Comparison of ENCODE assay signal across 19 cellular contexts in genomic region chr1:190847166-190847565, GRCh38.
DNase-seq lines count a peak whose midpoint lies in the region; ATAC-seq, FAIRE-seq and TF ChIP-seq lines count a peak whose summit lies in the region.
"Had no signal": no experiment of that assay in that cellular context is flagged by ENCODE, and none has a peak within 500 bp of the region (broad histone marks: within the 10 kb centered on the region; RNA-seq: fewer than 3 reads in every experiment).

No MANE protein-coding gene starts in this region.

- no peaks in the 10 kb centered on the region for H3K9me1 ChIP-seq in K562 (ENCODE audit: control insufficient read depth, insufficient read depth, low read length)

- CTCF ChIA-PET in K562 (lab: Yijun Ruan, JAX; ENCODE audit: low intra/inter-chr PET ratio) = no interaction called here

- H3K36me3 ChIP-seq in OCI-LY3 (replicated peaks; ENCODE audit: low read depth, low read length) (no peaks in the 10 kb centered on the region), K562 (ENCODE audit: control insufficient read depth, insufficient read depth, low read length) (no peaks in the 10 kb centered on the region)

- DNase-seq in D721Med (ENCODE audit: insufficient read length, low spot score) (no peak), K562 (ENCODE audit: extremely low read depth in 1 of 4, low spot score in 3 of 4) (no peak), mesothelial cell of epicardium (ENCODE audit: low spot score in 2 of 2, unreplicated experiment in 2 of 2) (no peak)
- DNase-seq: ACHN, DMS 273 treated with DMSO at 0.1 percent for 48 hours, DND-41, NCI-H1105 treated with DMSO at 0.1 percent for 48 hours, NCI-H1694, NCI-H2081 treated with DMSO at 0.1 percent for 48 hours, NCI-H446 treated with DMSO at 0.1 percent for 48 hours, NCI-H69 had no signal

- TF ChIP-seq CTCF in D721Med (IDR thresholded peaks at IDR 0.05; ENCODE audit: insufficient read depth, missing control alignments) = no peak
- no peak for TF ChIP-seq CTCF in OCI-LY3 (IDR thresholded peaks at IDR 0.05; ENCODE audit: low read depth, low read length)
- no peak for TF ChIP-seq CTCF in K562 (IDR thresholded peaks at IDR 0.05 in 2 of 3, conservative IDR thresholded peaks at IDR 0.05 in 1 of 3; ENCODE audit: insufficient read depth in 2 of 3, low read depth in 1 of 3, low read length in 3 of 3)
- TF ChIP-seq CTCF in mesothelial cell of epicardium (IDR thresholded peaks at IDR 0.05; ENCODE audit: unreplicated experiment) = no peak

- 2% methylated on average over 3 of the region's 4 CpGs for WGBS in K562 (ENCODE audit: insufficient coverage, low coverage, missing lambda C conversion rate)

- in situ Hi-C loops in K562 (cut with MboI) = no loop called here

- H3K27ac ChIP-seq in OCI-LY3 (ENCODE audit: low read length) = peak overlapping the region; percentile 23; the same call in 1 of the 2 replicates
- no peak overlapping the region for H3K27ac ChIP-seq in K562 (ENCODE audit: extremely low read depth, low read depth, low read length)
- H3K27ac ChIP-seq: SK-N-MC had no signal

- no peaks in the 10 kb centered on the region for H3K36me3 Mint-ChIP-seq in mesothelial cell of epicardium
- H3K36me3 Mint-ChIP-seq: CD14-positive monocyte had no signal

- peak overlapping the region; percentile 1; the same call in 1 of the 2 replicates for H3K4me2 ChIP-seq in OCI-LY3 (ENCODE audit: low read length)
- H3K4me2 ChIP-seq in K562 (ENCODE audit: insufficient read depth, low read length) = no peak overlapping the region

- H3K4me3 Mint-ChIP-seq in mesothelial cell of epicardium = no peak overlapping the region
- H3K4me3 Mint-ChIP-seq: CD14-positive monocyte had no signal

- no peaks in the 10 kb centered on the region for H3K9me3 ChIP-seq in OCI-LY3 (ENCODE audit: insufficient read depth, low read length)
- no peaks in the 10 kb centered on the region for H3K9me3 ChIP-seq in K562 (replicated peaks; ENCODE audit: control insufficient read depth, insufficient read depth, low read depth, low read length)

- H3K27me3 Mint-ChIP-seq in mesothelial cell of epicardium (ENCODE audit: low read depth) = peaks cover 1% of the 10 kb centered on the region

- POLR2A ChIA-PET in K562 (lab: Yijun Ruan, JAX) = interaction anchor here (1.0 kb wide), 1 partner anchor 10 kb away, joined by 4 read pairs; no protein-coding TSS in a partner anchor

- H3K27me3 ChIP-seq in OCI-LY3 (ENCODE audit: low read depth, low read length) (no peaks in the 10 kb centered on the region), K562 (ENCODE audit: control insufficient read depth in 2 of 2, insufficient read depth in 2 of 2, low read length in 2 of 2) (no peaks in the 10 kb centered on the region)

- ATAC-seq in GM21390 (IDR thresholded peaks at IDR 0.05; ENCODE audit: unreplicated experiment) (peak; percentile 50), K562 (no peak), HG03342 (IDR thresholded peaks at IDR 0.05; ENCODE audit: unreplicated experiment) (no peak), HG03280 (IDR thresholded peaks at IDR 0.05; ENCODE audit: unreplicated experiment) (no peak)
- ATAC-seq: Panc1, Right ventricle myocardium inferior had no signal

- no peak overlapping the region for H3K4me3 ChIP-seq in OCI-LY3 (ENCODE audit: low read length)
- no peak overlapping the region for H3K4me3 ChIP-seq in K562
- H3K4me3 ChIP-seq: SK-N-MC had no signal

- peaks cover 7% of the 10 kb centered on the region for H3K4me1 ChIP-seq in OCI-LY3 (ENCODE audit: low read length)
- H3K4me1 ChIP-seq in K562 (replicated peaks in 1 of 2; ENCODE audit: control insufficient read depth in 2 of 2, insufficient read depth in 2 of 2, low read length in 2 of 2) = no peaks in the 10 kb centered on the region

- H3K9ac ChIP-seq in OCI-LY3 (ENCODE audit: low read length) (no peak overlapping the region), K562 (ENCODE audit: insufficient read depth in 1 of 2, low read depth in 2 of 2, low read length in 2 of 2) (no peak overlapping the region)

- no peak overlapping the region for H3K27ac Mint-ChIP-seq in mesothelial cell of epicardium

- TF ChIP-seq EP300 in K562 (IDR thresholded peaks at IDR 0.05; ENCODE audit: low read length) = no peak

- intact Hi-C loops in K562 (cut with micrococcal nuclease) = no loop called here

- no peak for TF ChIP-seq RAD21 in K562 (CRISPR knock-in tag; conservative IDR thresholded peaks at IDR 0.05 in 1 of 2, IDR thresholded peaks at IDR 0.05 in 1 of 2)

- no peak overlapping the region for H2AFZ ChIP-seq in OCI-LY3 (ENCODE audit: low read depth, low read length)
- H2AFZ ChIP-seq in K562 (ENCODE audit: low read depth, low read length) = peak overlapping the region; percentile 2; the same call in 1 of the 2 replicates

- no TSS peak for BruUV-seq in K562 (replicated peaks; lab: Mats Ljungman, UMichigan)

- peaks cover 3% of the 10 kb centered on the region for H3K4me1 Mint-ChIP-seq in mesothelial cell of epicardium
- H3K4me1 Mint-ChIP-seq: CD14-positive monocyte had no signal

- no peaks in the 10 kb centered on the region for H4K20me1 ChIP-seq in OCI-LY3 (ENCODE audit: insufficient read depth, low read length)
- H4K20me1 ChIP-seq in K562 (replicated peaks; ENCODE audit: control insufficient read depth, insufficient read depth, low read length) = no peaks in the 10 kb centered on the region

- H3K79me2 ChIP-seq in OCI-LY3 (ENCODE audit: low read length) = no peaks in the 10 kb centered on the region
- no peaks in the 10 kb centered on the region for H3K79me2 ChIP-seq in K562 (ENCODE audit: control insufficient read depth, insufficient read depth, low read length)

- TF ChIP-seq POLR2A in K562 (conservative IDR thresholded peaks at IDR 0.05) = no peak

- H3K9me3 Mint-ChIP-seq in mesothelial cell of epicardium = no peaks in the 10 kb centered on the region

- FAIRE-seq in D721Med (lab: Jason Lieb, UNC) (peak; percentile 48), K562 (lab: Jason Lieb, UNC) (no peak)

TF ChIP-seq in K562, 482 proteins besides CTCF, POLR2A, EP300 and RAD21:
- TF ChIP-seq ZNF561 (CRISPR knock-in tag; conservative IDR thresholded peaks at IDR 0.05) = no peak
- TF ChIP-seq SNAPC5 (CRISPR knock-in tag; IDR thresholded peaks at IDR 0.05) = no peak
- no peak for TF ChIP-seq YBX1 (IDR thresholded peaks at IDR 0.05)
- TF ChIP-seq ELF2 (CRISPR knock-in tag; IDR thresholded peaks at IDR 0.05) = no peak
- no peak for TF ChIP-seq ILK (tag; IDR thresholded peaks at IDR 0.05; ENCODE audit: borderline replicate concordance, low read depth)
- no peak for TF ChIP-seq RBM25 (IDR thresholded peaks at IDR 0.05; ENCODE audit: low read depth, low read length, severe bottlenecking)
- no peak for TF ChIP-seq SETDB1 (IDR thresholded peaks at IDR 0.05; ENCODE audit: low read length)
- TF ChIP-seq ELK1 (CRISPR knock-in tag; IDR thresholded peaks at IDR 0.05) = no peak
- no peak for TF ChIP-seq COPS2 (conservative IDR thresholded peaks at IDR 0.05)
- TF ChIP-seq ZBTB8A (IDR thresholded peaks at IDR 0.05; ENCODE audit: partially characterized antibody) = no peak
- no peak for TF ChIP-seq ZNF586 (CRISPR knock-in tag; conservative IDR thresholded peaks at IDR 0.05)
- no peak for TF ChIP-seq ZNF316 (IDR thresholded peaks at IDR 0.05)
- no peak for TF ChIP-seq ZNF175 (CRISPR knock-in tag; IDR thresholded peaks at IDR 0.05; ENCODE audit: low read depth)
- TF ChIP-seq PHB2 (IDR thresholded peaks at IDR 0.05; ENCODE audit: low read depth) = no peak
- no peak for TF ChIP-seq HOMEZ (CRISPR knock-in tag; IDR thresholded peaks at IDR 0.05)
- no peak for TF ChIP-seq ZFP1 (CRISPR knock-in tag; IDR thresholded peaks at IDR 0.05)
- no peak for TF ChIP-seq ARID1B (IDR thresholded peaks at IDR 0.05)
